In genomic region chr1:98385691-98386090, GRCh38 we compare ENCODE assay signal across 17 cellular contexts.
"Had no signal": no experiment of that assay in that cellular context is flagged by ENCODE, and none has a peak within 500 bp of the region (broad histone marks: within the 10 kb centered on the region; RNA-seq: fewer than 3 reads in every experiment).

No MANE protein-coding gene starts in this region.

- H3K27ac Mint-ChIP-seq: activated CD4-positive, alpha-beta memory T cell treated with anti-CD3 and anti-CD28 coated beads, Interleukin-2, amount 10 ng/mL, durations not matched to agents 7 days and 5 days; activated naive CD4-positive, alpha-beta T cell treated with anti-CD3 and anti-CD28 coated beads, Interleukin-2, amount 10 ng/mL, durations not matched to agents 7 days and 5 days; activated T-cell treated with anti-CD3 and anti-CD28 coated beads, Interleukin-2, amount 50 U/mL, for 24 hours; endodermal cell; progenitor cell of endocrine pancreas; stimulated activated naive B cell treated with anti-CD40 and anti-IgM and Interleukin-4, amounts not matched to agents 10 μg/mL and 1 μg/mL and 100 μg/mL, for 72 hours had no signal

- H2AFZ ChIP-seq: hepatocyte had no signal

- DNase-seq: activated CD4-positive, alpha-beta memory T cell treated with anti-CD3 and anti-CD28 coated beads, Interleukin-2, amount 10 ng/mL, durations not matched to agents 7 days and 5 days; activated naive CD4-positive, alpha-beta T cell treated with anti-CD3 and anti-CD28 coated beads, Interleukin-2, amount 10 ng/mL, durations not matched to agents 7 days and 5 days; activated T-cell treated with anti-CD3 and anti-CD28 coated beads, Interleukin-2, amount 50 U/mL, for 24 hours; dorsolateral prefrontal cortex; endodermal cell; erythroblast; mesendoderm; nucleus accumbens; sigmoid colon; stimulated activated CD4-positive, alpha-beta T cell treated with anti-CD3 and anti-CD28 coated beads, Interleukin-4, amount 100 ng/mL, for 1 hour; stimulated activated naive B cell treated with anti-CD40 and anti-IgM and Interleukin-4, amounts not matched to agents 10 μg/mL and 1 μg/mL and 100 μg/mL, for 72 hours; tibial artery; WERI-Rb-1 had no signal

- ATAC-seq: stimulated activated naive B cell treated with anti-CD40 and anti-IgM and Interleukin-4, amounts not matched to agents 10 μg/mL and 1 μg/mL and 100 μg/mL, for 72 hours had no signal

- FAIRE-seq: urothelium cell line had no signal

- H3K27me3 Mint-ChIP-seq: activated CD4-positive, alpha-beta memory T cell treated with anti-CD3 and anti-CD28 coated beads, Interleukin-2, amount 10 ng/mL, durations not matched to agents 7 days and 5 days; activated T-cell treated with anti-CD3 and anti-CD28 coated beads, Interleukin-2, amount 50 U/mL, for 24 hours; progenitor cell of endocrine pancreas; stimulated activated naive B cell treated with anti-CD40 and anti-IgM and Interleukin-4, amounts not matched to agents 10 μg/mL and 1 μg/mL and 100 μg/mL, for 72 hours had no signal

- H3K4me3 Mint-ChIP-seq: activated CD4-positive, alpha-beta memory T cell treated with anti-CD3 and anti-CD28 coated beads, Interleukin-2, amount 10 ng/mL, durations not matched to agents 7 days and 5 days; activated naive CD4-positive, alpha-beta T cell treated with anti-CD3 and anti-CD28 coated beads, Interleukin-2, amount 10 ng/mL, durations not matched to agents 7 days and 5 days; activated T-cell treated with anti-CD3 and anti-CD28 coated beads, Interleukin-2, amount 50 U/mL, for 24 hours; endodermal cell; nephron; stimulated activated naive B cell treated with anti-CD40 and anti-IgM and Interleukin-4, amounts not matched to agents 10 μg/mL and 1 μg/mL and 100 μg/mL, for 72 hours had no signal

- H3K27me3 ChIP-seq: dorsolateral prefrontal cortex, hepatocyte, sigmoid colon, tibial artery had no signal

- H3K27ac ChIP-seq: dorsolateral prefrontal cortex, hepatocyte, sigmoid colon, tibial artery, WERI-Rb-1 had no signal

- H3K4me1 ChIP-seq: sigmoid colon, tibial artery had no signal

- H3K4me2 ChIP-seq: hepatocyte had no signal

- H3K36me3 Mint-ChIP-seq: activated naive CD4-positive, alpha-beta T cell treated with anti-CD3 and anti-CD28 coated beads, Interleukin-2, amount 10 ng/mL, durations not matched to agents 7 days and 5 days; stimulated activated naive B cell treated with anti-CD40 and anti-IgM and Interleukin-4, amounts not matched to agents 10 μg/mL and 1 μg/mL and 100 μg/mL, for 72 hours had no signal

- H3K79me2 ChIP-seq: hepatocyte had no signal

- H3K9me3 Mint-ChIP-seq: activated naive CD4-positive, alpha-beta T cell treated with anti-CD3 and anti-CD28 coated beads, Interleukin-2, amount 10 ng/mL, durations not matched to agents 7 days and 5 days; activated T-cell treated with anti-CD3 and anti-CD28 coated beads, Interleukin-2, amount 50 U/mL, for 24 hours; endodermal cell; nephron; stimulated activated naive B cell treated with anti-CD40 and anti-IgM and Interleukin-4, amounts not matched to agents 10 μg/mL and 1 μg/mL and 100 μg/mL, for 72 hours had no signal

- H3K36me3 ChIP-seq: sigmoid colon, tibial artery, WERI-Rb-1 had no signal

- H3K9me3 ChIP-seq: sigmoid colon, tibial artery had no signal

- H3K4me3 ChIP-seq: dorsolateral prefrontal cortex, hepatocyte, sigmoid colon, tibial artery had no signal
